In the genomic region with DNA sequence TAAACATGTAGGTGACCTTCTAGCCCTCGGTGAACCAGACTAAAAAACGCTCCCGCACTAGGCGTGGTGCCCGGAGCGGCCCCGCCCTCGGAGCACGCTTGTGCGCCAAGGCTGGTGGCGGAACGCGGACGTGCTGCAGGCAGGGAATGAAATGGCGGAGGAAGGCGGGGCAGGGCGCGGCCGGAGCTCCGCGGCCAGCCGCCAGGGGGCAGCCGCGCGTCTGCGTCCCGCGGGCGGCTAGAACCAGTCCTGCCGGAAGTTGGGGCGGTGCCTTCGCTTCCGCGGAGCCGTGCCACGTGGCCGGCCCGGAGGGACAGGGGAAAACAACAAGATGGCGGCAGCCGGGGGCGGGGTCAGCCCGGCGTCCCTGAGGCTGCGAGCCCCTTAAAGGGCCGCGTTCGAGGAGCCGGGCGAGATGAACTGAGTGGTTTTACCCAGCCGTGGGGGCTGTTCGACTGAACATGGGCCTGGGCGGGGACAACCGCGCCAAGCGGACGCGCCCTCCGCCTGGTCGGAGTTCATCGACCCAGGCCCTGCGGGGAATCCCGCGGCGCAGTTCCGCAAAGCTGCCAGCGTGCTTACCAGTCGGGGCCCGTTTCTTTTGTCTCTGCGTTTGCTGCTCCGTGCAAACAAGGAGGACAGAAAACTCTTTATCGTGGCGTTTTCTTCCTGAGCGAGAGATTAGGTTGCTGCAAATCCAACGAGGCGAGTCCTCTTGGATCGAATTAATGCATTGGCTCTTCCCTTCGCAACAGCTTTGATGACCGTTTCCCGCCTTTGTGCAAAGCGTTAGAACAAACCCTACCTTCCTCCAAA, we compare ENCODE assay signal across 1 cellular context.
A peak's percentile ranks its signal among the peaks of the same experiment; 100 is the strongest.
TF ChIP-seq lines count a peak whose summit lies in the region.

No MANE protein-coding gene starts in this region.

TF ChIP-seq in GM12878, 131 proteins besides CTCF, POLR2A, EP300 and RAD21 (continued from another document):
- TF ChIP-seq REST (IDR thresholded peaks at IDR 0.05; ENCODE audit: low read depth, low read length) (no peak), POU2F2 (IDR thresholded peaks at IDR 0.05; ENCODE audit: borderline replicate concordance, low read depth, low read length) (peak; percentile 41; the same call in 2 of the 3 replicates), TCF3 (IDR thresholded peaks at IDR 0.05; ENCODE audit: borderline replicate concordance, insufficient read depth, low read depth, low read length) (0 out of 2 replicates have a peak, but pooled peaks have one; percentile 62), NFYA (IDR thresholded peaks at IDR 0.05; ENCODE audit: borderline replicate concordance, low read depth, low read length) (no peak), FOXK2 (IDR thresholded peaks at IDR 0.05) (peak; percentile 88), USF1 (IDR thresholded peaks at IDR 0.05; ENCODE audit: borderline replicate concordance, extremely low read length, insufficient read depth, low read depth, low read length) (peak; percentile 89), CREB1 (IDR thresholded peaks at IDR 0.05; ENCODE audit: low read depth) (0 out of 2 replicates have a peak, but pooled peaks have one; percentile 32), POLR2AphosphoS5 (IDR thresholded peaks at IDR 0.05; ENCODE audit: low read length) (peak; percentile 94), JUND (IDR thresholded peaks at IDR 0.05; ENCODE audit: low read depth, low read length) (no peak; the same call in 1 of the 2 replicates), ZNF622 (IDR thresholded peaks at IDR 0.05) (no peak), IRF4 (IDR thresholded peaks at IDR 0.05; ENCODE audit: low read depth, low read length) (no peak), TARDBP (IDR thresholded peaks at IDR 0.05; ENCODE audit: borderline replicate concordance) (no peak), TCF7 (IDR thresholded peaks at IDR 0.05; ENCODE audit: borderline replicate concordance) (no peak; the same call in 1 of the 2 replicates), CHD2 (IDR thresholded peaks at IDR 0.05; ENCODE audit: borderline replicate concordance, low read depth, low read length) (peak; percentile 54; the same call in 1 of the 2 replicates), SREBF2 (IDR thresholded peaks at IDR 0.05; ENCODE audit: low read length) (no peak), SRF (IDR thresholded peaks at IDR 0.05; ENCODE audit: low read depth in 2 of 2, low read length in 2 of 2) (peak in 1 of 2 experiments; percentile 1; a peak in 1 of 4 replicates), ZBED1 (IDR thresholded peaks at IDR 0.05; ENCODE audit: borderline replicate concordance) (0 out of 2 replicates have a peak, but pooled peaks have one; percentile 50), BMI1 (IDR thresholded peaks at IDR 0.05; ENCODE audit: borderline replicate concordance) (no peak), BRCA1 (IDR thresholded peaks at IDR 0.05; ENCODE audit: low read depth, low read length) (no peak)
- TF ChIP-seq, protein P1, sequence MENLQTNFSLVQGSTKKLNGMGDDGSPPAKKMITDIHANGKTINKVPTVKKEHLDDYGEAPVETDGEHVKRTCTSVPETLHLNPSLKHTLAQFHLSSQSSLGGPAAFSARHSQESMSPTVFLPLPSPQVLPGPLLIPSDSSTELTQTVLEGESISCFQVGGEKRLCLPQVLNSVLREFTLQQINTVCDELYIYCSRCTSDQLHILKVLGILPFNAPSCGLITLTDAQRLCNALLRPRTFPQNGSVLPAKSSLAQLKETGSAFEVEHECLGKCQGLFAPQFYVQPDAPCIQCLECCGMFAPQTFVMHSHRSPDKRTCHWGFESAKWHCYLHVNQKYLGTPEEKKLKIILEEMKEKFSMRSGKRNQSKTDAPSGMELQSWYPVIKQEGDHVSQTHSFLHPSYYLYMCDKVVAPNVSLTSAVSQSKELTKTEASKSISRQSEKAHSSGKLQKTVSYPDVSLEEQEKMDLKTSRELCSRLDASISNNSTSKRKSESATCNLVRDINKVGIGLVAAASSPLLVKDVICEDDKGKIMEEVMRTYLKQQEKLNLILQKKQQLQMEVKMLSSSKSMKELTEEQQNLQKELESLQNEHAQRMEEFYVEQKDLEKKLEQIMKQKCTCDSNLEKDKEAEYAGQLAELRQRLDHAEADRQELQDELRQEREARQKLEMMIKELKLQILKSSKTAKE (IDR thresholded peaks at IDR 0.05; ENCODE audit: low read depth, poor library complexity, severe bottlenecking) = peak; percentile 41
